Comparison of ENCODE assay signal across 15 cellular contexts in genomic region chr16:66420396-66420795, GRCh38. TPM values are rescaled to one million over a fixed set of nuclear protein-coding genes. Genes with fewer than 3 reads are reported as not detected.
DNase-seq lines count a peak whose midpoint lies in the region; ATAC-seq and TF ChIP-seq lines count a peak whose summit lies in the region.
"Had no signal": no experiment of that assay in that cellular context is flagged by ENCODE, and none has a peak within 500 bp of the region (broad histone marks: within the 10 kb centered on the region; RNA-seq: fewer than 3 reads in every experiment).

No MANE protein-coding gene starts in this region.

- H2AFZ ChIP-seq in PC-3 (ENCODE audit: low read length), result no peak overlapping the region
- H2AFZ ChIP-seq in PC-9, result no peak overlapping the region

- DNase-seq in PC-3, result peak; percentile 35
- peak; percentile 54 for DNase-seq in choroid plexus epithelial cell (ENCODE audit: low read depth)
- peak; percentile 40 for DNase-seq in kidney glomerular epithelial cell (lab: John Stamatoyannopoulos, UW)
- no peak for DNase-seq in NCI-H187 treated with DMSO at 0.1 percent for 48 hours (lab: John Stamatoyannopoulos, UW)
- DNase-seq in dorsolateral prefrontal cortex, result no peak
- no peak for DNase-seq in PC-9
- DNase-seq: C1 segment of cervical spinal cord; Calu3; CD4-positive, alpha-beta T cell; DMS 273 treated with DMSO at 0.1 percent for 48 hours had no signal

- TF ChIP-seq CTCF in PC-3 (conservative IDR thresholded peaks at IDR 0.05; ENCODE audit: low read depth, low read length), result no peak
- no peak for TF ChIP-seq CTCF in choroid plexus epithelial cell (conservative IDR thresholded peaks at IDR 0.05; ENCODE audit: low read depth, low read length)
- no peak for TF ChIP-seq CTCF in dorsolateral prefrontal cortex (IDR thresholded peaks at IDR 0.05 in 54 of 56, conservative IDR thresholded peaks at IDR 0.05 in 2 of 56; ENCODE audit: low read depth in 1 of 56, partially characterized antibody in 56 of 56)
- TF ChIP-seq CTCF in PC-9 (conservative IDR thresholded peaks at IDR 0.05), result no peak

- H3F3A ChIP-seq in PC-3 (ENCODE audit: low read length, unreplicated experiment), result no peaks in the 10 kb centered on the region
- H3F3A ChIP-seq in PC-9 (ENCODE audit: insufficient read depth, low read depth), result peaks cover 20% of the 10 kb centered on the region

- POLR2A ChIA-PET in PC-3 (lab: Charles Lee; ENCODE audit: unreplicated experiment), result no interaction called here
- POLR2A ChIA-PET in PC-9 (lab: Charles Lee; ENCODE audit: unreplicated experiment), result no interaction called here

- H3K4me1 ChIP-seq in PC-3 (ENCODE audit: insufficient read depth, low read length) (peaks cover 26% of the 10 kb centered on the region; the same call in 1 of the 2 replicates), PC-9 (replicated peaks; ENCODE audit: insufficient read depth) (peaks cover 17% of the 10 kb centered on the region)

- H3K79me2 ChIP-seq in PC-3 (ENCODE audit: low read length) (no peaks in the 10 kb centered on the region), PC-9 (ENCODE audit: low read depth) (no peaks in the 10 kb centered on the region)

- no peak overlapping the region for H3K9ac ChIP-seq in PC-3 (ENCODE audit: low read length)

- H3K36me3 ChIP-seq in PC-3 (ENCODE audit: low read depth, low read length), result no peaks in the 10 kb centered on the region
- no peaks in the 10 kb centered on the region for H3K36me3 ChIP-seq in PC-9 (ENCODE audit: low read depth)

- CTCF ChIA-PET in PC-3 (lab: Charles Lee), result no interaction called here
- CTCF ChIA-PET in PC-9 (lab: Charles Lee), result interaction anchor here (0.6 kb wide), 1 partner anchor 90 kb away, joined by 3 read pairs; no protein-coding TSS in a partner anchor

- H4K20me1 ChIP-seq in PC-3 (ENCODE audit: low read length) (no peaks in the 10 kb centered on the region), PC-9 (ENCODE audit: insufficient read depth) (no peaks in the 10 kb centered on the region)

- H3K9me2 ChIP-seq in PC-3 (replicated peaks; ENCODE audit: low read length) (no peaks in the 10 kb centered on the region), PC-9 (ENCODE audit: insufficient read depth) (no peaks in the 10 kb centered on the region)

- H3K9me3 ChIP-seq in PC-3 (ENCODE audit: low read length) (no peaks in the 10 kb centered on the region), PC-9 (ENCODE audit: insufficient read depth, low read depth) (no peaks in the 10 kb centered on the region; the same call in 1 of the 2 replicates)

- no peaks in the 10 kb centered on the region for H3K27me3 ChIP-seq in PC-3 (ENCODE audit: low read length)
- peaks cover 0 to 11% (median 0%) of the 10 kb centered on the region in 45 donors for H3K27me3 ChIP-seq in dorsolateral prefrontal cortex
- H3K27me3 ChIP-seq in PC-9 (ENCODE audit: insufficient read depth, low read depth), result no peaks in the 10 kb centered on the region

- H3K27ac ChIP-seq in PC-3 (ENCODE audit: low read length) (peak overlapping the region; percentile 11; the same call in 1 of the 2 replicates), dorsolateral prefrontal cortex (no peak overlapping the region), PC-9 (no peak overlapping the region)
- H3K27ac ChIP-seq: HL-60 had no signal

- peak; percentile 40 for ATAC-seq in PC-3
- ATAC-seq in HG02840 (IDR thresholded peaks at IDR 0.05; ENCODE audit: low FRiP score, unreplicated experiment), result no peak
- ATAC-seq: HCT116 had no signal

- intact Hi-C loops in PC-3 (cut with micrococcal nuclease) (no loop called here), dorsolateral prefrontal cortex (cut with DNase I) (no loop called here), PC-9 (cut with micrococcal nuclease; ENCODE audit: unreplicated experiment) (no loop called here)

- H3K4me3 ChIP-seq in PC-3 (ENCODE audit: low read length) (no peak overlapping the region), choroid plexus epithelial cell (ENCODE audit: low read depth, low read length) (no peak overlapping the region), dorsolateral prefrontal cortex (no peak overlapping the region), PC-9 (no peak overlapping the region)

- no TSS peak for BruUV-seq in PC-3 (replicated peaks; lab: Mats Ljungman, UMichigan)
- no TSS peak for BruUV-seq in PC-9 (replicated peaks; lab: Mats Ljungman, UMichigan)

- H3K4me2 ChIP-seq in PC-3 (ENCODE audit: low read length) (no peak overlapping the region), PC-9 (no peak overlapping the region)

RNA-seq across cellular contexts. Expression of gene BEAN1, which starts 6.7 kb away (rescaled TPM):
- total RNA-seq in PC-3 (2014; rRNA removed), result 1.9 and 2.2 TPM in 2 replicates
- 10 to 100 TPM in 37 of 120 experiments, 1 to 10 TPM in 83; 2.0 to 14.4 (median 8.4) TPM for total RNA-seq in dorsolateral prefrontal cortex
- 0.37 and 0.48 TPM in 2 replicates for total RNA-seq in PC-9 (2021)
- total RNA-seq: B cell; CD4-positive, alpha-beta T cell; Daoy had no signal

RNA-seq across cellular contexts. Expression of gene CDH5, which starts 53.9 kb away (rescaled TPM):
- total RNA-seq in PC-3 (2014; rRNA removed), result not detected in 2 replicates
- 10 to 100 TPM in 105 of 120 experiments, 1 to 10 TPM in 15; 5.7 to 36.2 (median 14.9) TPM for total RNA-seq in dorsolateral prefrontal cortex
- total RNA-seq in PC-9 (2021), result 2.4 and 3.6 TPM in 2 replicates
- total RNA-seq: B cell; Calu3; CD4-positive, alpha-beta T cell had no signal

Comparison
In these comparisons a context has a peak if more than half of its experiments do, and no peak if none do; other contexts are left out.
1. DNase-seq: peak in PC-3 (single experiment), choroid plexus epithelial cell (single experiment) and kidney glomerular epithelial cell (single experiment); none in NCI-H187 treated with DMSO at 0.1 percent for 48 hours (single experiment), dorsolateral prefrontal cortex (0 of 10) and PC-9 (0 of 2).